19 cellular contexts compared by ENCODE assay signal in the genomic region with DNA sequence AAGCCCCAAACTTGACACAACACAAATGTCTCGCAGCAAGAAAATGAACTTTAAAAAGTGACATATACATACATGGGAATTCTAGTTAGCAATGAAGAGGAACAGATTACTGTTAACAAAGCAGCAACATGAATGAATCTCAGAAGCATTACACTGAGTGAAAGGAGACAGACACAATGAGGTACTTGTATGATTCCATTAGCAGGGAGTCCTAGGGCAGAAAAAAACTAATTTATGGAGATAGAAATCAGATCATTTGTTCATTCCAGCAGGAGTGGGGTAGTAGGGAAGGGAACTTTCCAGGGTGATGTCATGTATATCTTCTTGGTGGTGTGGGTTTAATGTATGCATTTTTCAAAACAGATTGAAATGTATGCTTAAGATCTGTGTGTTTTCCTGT.
"Had no signal": no experiment of that assay in that cellular context is flagged by ENCODE, and none has a peak within 500 bp of the region (broad histone marks: within the 10 kb centered on the region; RNA-seq: fewer than 3 reads in every experiment).

No MANE protein-coding gene starts in this region.

- H3K27ac ChIP-seq: gastroesophageal sphincter, parathyroid adenoma, psoas muscle, spleen had no signal

- H3K4me3 ChIP-seq: gastroesophageal sphincter, psoas muscle, spleen had no signal

- H3K27me3 ChIP-seq: gastroesophageal sphincter, spleen had no signal

- H3K9me3 ChIP-seq: gastroesophageal sphincter, psoas muscle, spleen had no signal

- H2AFZ ChIP-seq: parathyroid adenoma had no signal

- H3K9ac ChIP-seq: parathyroid adenoma had no signal

- DNase-seq: effector memory CD4-positive, alpha-beta T cell; glutamatergic neuron; islet precursor cell; mammary epithelial cell; natural killer cell; psoas muscle; retina; spleen; stimulated activated CD4-positive, alpha-beta T cell treated with anti-CD3 and anti-CD28 coated beads, Interleukin-15, amount 100 ng/mL, for 24 hours; stimulated activated CD4-positive, alpha-beta T cell treated with anti-CD3 and anti-CD28 coated beads, Interleukin-1b, Interleukin-23, amount 100 ng/mL, for 48 hours; stimulated activated CD4-positive, alpha-beta T cell treated with anti-CD3 and anti-CD28 coated beads, Interleukin-4, amount 100 ng/mL, for 24 hours had no signal

- ATAC-seq: esophagus mucosa; gastroesophageal sphincter; left lobe of liver; natural killer cell; psoas muscle; sciatic nerve; stimulated activated memory B cell treated with anti-CD40 and anti-IgM and Interleukin-4, amounts not matched to agents 10 μg/mL and 1 μg/mL and 100 μg/mL, for 72 hours had no signal

- H3K4me1 ChIP-seq: gastroesophageal sphincter, parathyroid adenoma, psoas muscle had no signal

- H3K36me3 ChIP-seq: gastroesophageal sphincter, spleen had no signal

- H3K79me2 ChIP-seq: parathyroid adenoma had no signal

- FAIRE-seq: endometrium, urothelium cell line had no signal
